ENCODE assay signal across 8 cellular contexts in the genomic region with DNA sequence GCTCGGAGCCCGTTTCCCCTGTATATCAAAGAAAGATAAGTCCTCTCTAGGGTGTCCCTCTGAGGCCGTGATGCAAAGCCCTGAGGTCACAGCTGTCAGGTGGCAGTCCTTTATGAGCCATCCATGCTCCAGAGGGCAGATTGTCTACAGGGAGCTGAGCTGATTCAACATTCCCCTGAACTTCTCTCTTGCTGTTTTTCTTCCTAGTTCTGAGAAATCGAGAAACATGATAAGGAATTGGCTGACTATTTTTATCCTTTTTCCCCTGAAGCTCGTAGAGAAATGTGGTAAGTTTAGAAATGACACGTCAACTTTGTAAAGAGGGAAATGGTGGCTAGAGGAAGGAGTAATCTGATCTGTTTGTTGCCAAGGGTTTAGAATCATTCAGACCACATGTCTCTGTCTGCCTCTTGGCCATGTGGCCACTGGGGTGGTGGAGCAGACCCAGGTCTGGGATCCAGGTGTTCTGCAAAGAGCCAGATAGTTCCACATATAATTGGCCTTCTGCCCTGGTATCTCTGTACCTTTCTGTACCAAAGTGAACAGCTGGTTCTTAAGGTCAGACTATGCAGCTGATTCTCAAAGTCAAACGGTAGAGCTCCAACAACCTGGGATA. TPM values are rescaled to one million over a fixed set of nuclear protein-coding genes. Genes with fewer than 3 reads are reported as not detected.
DNase-seq lines count a peak whose midpoint lies in the region; ATAC-seq and TF ChIP-seq lines count a peak whose summit lies in the region.

No MANE protein-coding gene starts in this region.

- TF ChIP-seq CTCF in Panc1 (IDR thresholded peaks at IDR 0.05): no peak

- peaks cover 53% of the 10 kb centered on the region for H3K4me1 Mint-ChIP-seq in stimulated activated effector memory CD8-positive, alpha-beta T cell treated with anti-CD3 and anti-CD28 coated beads, Interleukin-12 subunit alpha, Interleukin-12 subunit beta, amount 100 ng/mL, for 72 hours

- H3K4me1 ChIP-seq in Panc1 (ENCODE audit: control insufficient read depth, insufficient read depth, low read length): no peaks in the 10 kb centered on the region

- in situ Hi-C loops in Panc1 (cut with HindIII; ENCODE audit: low pct_unique_long_range_greater_than_20kb, low sequenced_read_pairs): no loop called here

- H3K27ac ChIP-seq in Panc1 (ENCODE audit: low read length): no peak overlapping the region

- peak; percentile 63 for DNase-seq in activated CD4-positive, alpha-beta T cell treated with anti-CD3 and anti-CD28 coated beads for 48 hours
- DNase-seq in activated CD4-positive, alpha-beta T cell treated with anti-CD3 and anti-CD28 coated beads for 1 hour: no peak
- DNase-seq in Panc1 (ENCODE audit: low read depth, low spot score) (no peak), erythroblast (lab: John Stamatoyannopoulos, UW) (peak; percentile 86 to 93), RKO (ENCODE audit: low spot score) (no peak), GM19240 (ENCODE audit: insufficient read length, low spot score) (no peak)
- DNase-seq in stimulated activated effector memory CD8-positive, alpha-beta T cell treated with anti-CD3 and anti-CD28 coated beads, Interleukin-12 subunit alpha, Interleukin-12 subunit beta, amount 100 ng/mL, for 72 hours (ENCODE audit: low spot score in 2 of 2): no peak

- ATAC-seq in Panc1: no peak
- ATAC-seq in stimulated activated effector memory CD8-positive, alpha-beta T cell treated with anti-CD3 and anti-CD28 coated beads, Interleukin-12 subunit alpha, Interleukin-12 subunit beta, amount 100 ng/mL, for 72 hours: peak; percentile 44
- no peak for ATAC-seq in GM21576 (IDR thresholded peaks at IDR 0.05; ENCODE audit: unreplicated experiment)

- TSS peak; percentile 47 for BruUV-seq in Panc1 (replicated peaks; lab: Mats Ljungman, UMichigan)

- peak; percentile 34 for TF ChIP-seq POLR2A in erythroblast (IDR thresholded peaks at IDR 0.05; ENCODE audit: low read length)

- no peak overlapping the region for H3K4me3 ChIP-seq in Panc1 (ENCODE audit: low read depth in 2 of 2, low read length in 2 of 2)

- H3K9me3 Mint-ChIP-seq in stimulated activated effector memory CD8-positive, alpha-beta T cell treated with anti-CD3 and anti-CD28 coated beads, Interleukin-12 subunit alpha, Interleukin-12 subunit beta, amount 100 ng/mL, for 72 hours: no peaks in the 10 kb centered on the region

- peaks cover 2% of the 10 kb centered on the region; the same call in 1 of the 2 replicates for H3K36me3 ChIP-seq in Panc1 (ENCODE audit: control insufficient read depth, insufficient read depth, low read length)

- H3K27ac Mint-ChIP-seq in stimulated activated effector memory CD8-positive, alpha-beta T cell treated with anti-CD3 and anti-CD28 coated beads, Interleukin-12 subunit alpha, Interleukin-12 subunit beta, amount 100 ng/mL, for 72 hours: peak overlapping the region; percentile 87

- POLR2A ChIA-PET in Panc1 (lab: Charles Lee): no interaction called here

- CTCF ChIA-PET in Panc1 (lab: Charles Lee): no interaction called here

- H3K4me3 Mint-ChIP-seq in stimulated activated effector memory CD8-positive, alpha-beta T cell treated with anti-CD3 and anti-CD28 coated beads, Interleukin-12 subunit alpha, Interleukin-12 subunit beta, amount 100 ng/mL, for 72 hours: peak overlapping the region; percentile 91

- no peaks in the 10 kb centered on the region for H3K27me3 ChIP-seq in Panc1 (ENCODE audit: control insufficient read depth, insufficient read depth, low read length)

- peaks cover 49% of the 10 kb centered on the region for H3K36me3 Mint-ChIP-seq in stimulated activated effector memory CD8-positive, alpha-beta T cell treated with anti-CD3 and anti-CD28 coated beads, Interleukin-12 subunit alpha, Interleukin-12 subunit beta, amount 100 ng/mL, for 72 hours

- no peaks in the 10 kb centered on the region for H3K9me3 ChIP-seq in Panc1 (ENCODE audit: control insufficient read depth, insufficient read depth, low read depth, low read length)

- intact Hi-C loops in Panc1 (cut with micrococcal nuclease; ENCODE audit: unreplicated experiment): no loop called here

RNA-seq across cellular contexts. Expression of gene CTNS, which starts 3.5 kb away (rescaled TPM):
- total RNA-seq in Panc1 (2021; ENCODE audit: unreplicated experiment): 20.4 TPM
- 18.0 TPM for polyA plus RNA-seq in Panc1 (2012; ENCODE audit: insufficient read length)

RNA-seq across cellular contexts. Expression of gene SHPK, which starts 4.0 kb away (rescaled TPM):
- 8.4 TPM for total RNA-seq in Panc1 (2021; ENCODE audit: unreplicated experiment)
- 5.3 TPM for polyA plus RNA-seq in Panc1 (2012; ENCODE audit: insufficient read length)

RNA-seq across cellular contexts. Expression of gene TAX1BP3, which starts 28.3 kb away (rescaled TPM):
- total RNA-seq in Panc1 (2021; ENCODE audit: unreplicated experiment): 122 TPM
- polyA plus RNA-seq in Panc1 (2012; ENCODE audit: insufficient read length): 127 TPM

RNA-seq across cellular contexts. Expression of gene EMC6, which starts 28.5 kb away (rescaled TPM):
- 65.9 TPM for total RNA-seq in Panc1 (2021; ENCODE audit: unreplicated experiment)
- polyA plus RNA-seq in Panc1 (2012; ENCODE audit: insufficient read length): 54.6 TPM

RNA-seq across cellular contexts. Expression of gene TRPV1, which starts 30.9 kb away (rescaled TPM):
- total RNA-seq in Panc1 (2021; ENCODE audit: unreplicated experiment): 3.4 TPM
- 2.4 TPM for polyA plus RNA-seq in Panc1 (2012; ENCODE audit: insufficient read length)

Comparison
In these comparisons a context has a peak if more than half of its experiments do, and no peak if none do; other contexts are left out.
1. DNase-seq: peak in activated CD4-positive, alpha-beta T cell treated with anti-CD3 and anti-CD28 coated beads for 48 hours (single experiment) and erythroblast (2 of 2); none in activated CD4-positive, alpha-beta T cell treated with anti-CD3 and anti-CD28 coated beads for 1 hour (single experiment), Panc1 (single experiment), stimulated activated effector memory CD8-positive, alpha-beta T cell treated with anti-CD3 and anti-CD28 coated beads, Interleukin-12 subunit alpha, Interleukin-12 subunit beta, amount 100 ng/mL, for 72 hours (0 of 2), RKO (single experiment) and GM19240 (single experiment).